Comparison of ENCODE assay signal across 21 cellular contexts in genomic region chr17:41327411-41328120, GRCh38. TPM values are rescaled to one million over a fixed set of nuclear protein-coding genes. Genes with fewer than 3 reads are reported as not detected.
"Had no signal": no experiment of that assay in that cellular context is flagged by ENCODE, and none has a peak within 500 bp of the region (broad histone marks: within the 10 kb centered on the region; RNA-seq: fewer than 3 reads in every experiment).

No MANE protein-coding gene starts in this region.

- DNase-seq: activated CD4-positive, alpha-beta T cell treated with anti-CD3 and anti-CD28 coated beads for 48 hours; activated CD4-positive, CD25-positive, alpha-beta regulatory T cell; activated CD8-positive, alpha-beta T cell treated with anti-CD3 and anti-CD28 coated beads, Interleukin-2, amount 10 ng/mL, durations not matched to agents 7 days and 5 days; activated naive CD4-positive, alpha-beta T cell treated with Interleukin-2 at 50 U/mL for 16 hours; aorta; gastrocnemius medialis; head of caudate nucleus; naive B cell; spleen; stomach; T1000; trophoblast cell had no signal

- H3K27ac ChIP-seq: coronary artery, gastrocnemius medialis, neutrophil, spleen, stomach, vagina had no signal

- H3K27ac Mint-ChIP-seq: activated CD8-positive, alpha-beta T cell treated with anti-CD3 and anti-CD28 coated beads, Interleukin-2, amount 10 ng/mL, durations not matched to agents 7 days and 5 days; memory B cell had no signal

- H3K36me3 ChIP-seq: gastrocnemius medialis, neutrophil, spleen, stomach, vagina had no signal

- H3K9me3 ChIP-seq: gastrocnemius medialis, mucosa of descending colon, neutrophil, spleen, stomach, vagina had no signal

- H3K9me3 Mint-ChIP-seq: memory B cell, naive B cell had no signal

- H3K4me3 Mint-ChIP-seq: activated CD8-positive, alpha-beta T cell treated with anti-CD3 and anti-CD28 coated beads, Interleukin-2, amount 10 ng/mL, durations not matched to agents 7 days and 5 days; memory B cell; naive B cell had no signal

- ATAC-seq: activated CD8-positive, alpha-beta T cell treated with anti-CD3 and anti-CD28 coated beads, Interleukin-2, amount 10 ng/mL, durations not matched to agents 7 days and 5 days; esophagus mucosa; gastrocnemius medialis; mucosa of descending colon had no signal

- H3K36me3 Mint-ChIP-seq: memory B cell, naive B cell had no signal

- H3K4me1 ChIP-seq: gastrocnemius medialis, stomach had no signal

- H3K4me3 ChIP-seq: coronary artery, gastrocnemius medialis, mucosa of descending colon, spleen, stomach, vagina had no signal

- H3K27me3 ChIP-seq: gastrocnemius medialis, neutrophil, spleen, vagina had no signal

RNA-seq across cellular contexts. Expression of gene KRTAP17-1, which starts 12.1 kb away (rescaled TPM):
- total RNA-seq: activated CD8-positive, alpha-beta T cell treated with anti-CD3 and anti-CD28 coated beads, Interleukin-2, amount 10 ng/mL, durations not matched to agents 7 days and 5 days; aorta; esophagus mucosa; gastrocnemius medialis; liver; mucosa of descending colon; renal cortical epithelial cell; spleen; stomach; temporal lobe; vagina had no signal
- polyA plus RNA-seq: aorta, liver, spleen, stomach had no signal

RNA-seq across cellular contexts. Expression of gene KRTAP16-1, which starts 18.5 kb away (rescaled TPM):
- total RNA-seq: activated CD8-positive, alpha-beta T cell treated with anti-CD3 and anti-CD28 coated beads, Interleukin-2, amount 10 ng/mL, durations not matched to agents 7 days and 5 days; aorta; esophagus mucosa; gastrocnemius medialis; liver; mucosa of descending colon; renal cortical epithelial cell; spleen; stomach; temporal lobe; vagina had no signal
- polyA plus RNA-seq: aorta, liver, spleen, stomach had no signal

RNA-seq across cellular contexts. Expression of gene KRT33A, which starts 23.1 kb away (rescaled TPM):
- total RNA-seq: activated CD8-positive, alpha-beta T cell treated with anti-CD3 and anti-CD28 coated beads, Interleukin-2, amount 10 ng/mL, durations not matched to agents 7 days and 5 days; aorta; gastrocnemius medialis; liver; mucosa of descending colon; renal cortical epithelial cell; spleen; stomach; temporal lobe had no signal
- polyA plus RNA-seq: aorta, liver, spleen had no signal

RNA-seq across cellular contexts. Expression of gene KRTAP29-1, which starts 24.9 kb away (rescaled TPM):
- total RNA-seq: activated CD8-positive, alpha-beta T cell treated with anti-CD3 and anti-CD28 coated beads, Interleukin-2, amount 10 ng/mL, durations not matched to agents 7 days and 5 days; aorta; esophagus mucosa; gastrocnemius medialis; liver; mucosa of descending colon; renal cortical epithelial cell; spleen; stomach; temporal lobe; vagina had no signal
- polyA plus RNA-seq: aorta, liver, spleen, stomach had no signal

RNA-seq across cellular contexts. Expression of gene KRT33B, which starts 42.0 kb away (rescaled TPM):
- total RNA-seq: activated CD8-positive, alpha-beta T cell treated with anti-CD3 and anti-CD28 coated beads, Interleukin-2, amount 10 ng/mL, durations not matched to agents 7 days and 5 days; aorta; esophagus mucosa; gastrocnemius medialis; liver; mucosa of descending colon; renal cortical epithelial cell; spleen; stomach; temporal lobe; vagina had no signal
- polyA plus RNA-seq: aorta, liver, spleen, stomach had no signal
